In the genomic region with DNA sequence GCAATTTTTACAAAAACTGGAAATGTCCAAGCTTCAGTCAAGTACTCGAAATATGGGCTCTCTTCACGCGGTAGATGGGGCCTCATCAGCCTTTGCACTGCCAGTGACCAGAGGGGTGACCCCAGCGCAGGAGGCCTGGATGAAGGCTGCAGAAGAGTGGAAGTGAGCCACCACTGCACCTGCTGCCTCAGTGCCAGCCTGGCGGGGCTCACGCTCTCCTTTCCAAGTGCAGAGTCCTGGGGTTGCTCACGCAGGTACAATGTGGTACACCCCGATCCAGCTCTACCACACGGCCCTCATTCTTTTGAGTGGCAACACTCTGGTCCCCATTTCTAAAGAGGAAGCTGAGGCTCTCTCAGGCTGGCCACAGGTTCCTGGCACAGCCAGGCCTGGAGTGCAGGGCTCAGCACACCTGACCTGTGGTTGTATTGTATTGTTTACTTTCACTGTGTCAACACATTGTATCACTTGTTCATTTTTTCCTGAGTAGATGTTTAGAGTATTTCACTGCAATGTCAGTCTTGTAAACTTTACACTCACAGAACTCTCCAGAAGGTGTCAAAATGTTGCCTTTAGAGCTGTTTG, we compare ENCODE assay signal across 26 cellular contexts.
"Had no signal": no experiment of that assay in that cellular context is flagged by ENCODE, and none has a peak within 500 bp of the region (broad histone marks: within the 10 kb centered on the region; RNA-seq: fewer than 3 reads in every experiment).

No MANE protein-coding gene starts in this region.

- H3K27ac ChIP-seq: left lung, lower lobe of right lung, neural progenitor cell, ovary, right atrium auricular region, right lobe of liver, stomach, testis, thyroid gland, transverse colon, upper lobe of left lung, vagina had no signal

- H3K4me2 ChIP-seq: neural progenitor cell, smooth muscle cell had no signal

- H3K4me1 ChIP-seq: left lung, lower lobe of right lung, right lobe of liver, thyroid gland, transverse colon, vagina had no signal

- H3K4me3 ChIP-seq: left lung, lower lobe of right lung, neural progenitor cell, ovary, right atrium auricular region, right lobe of liver, smooth muscle cell, stomach, testis, thyroid gland, transverse colon, upper lobe of left lung, vagina had no signal

- ATAC-seq: left colon; left lung; lower lobe of right lung; natural killer cell; stimulated activated naive B cell treated with anti-CD40 and anti-IgM and Interleukin-4, amounts not matched to agents 10 μg/mL and 1 μg/mL and 100 μg/mL, for 72 hours; stimulated activated naive CD8-positive, alpha-beta T cell treated with anti-CD3 and anti-CD28 coated beads, Interleukin-15, Interleukin-2, amounts not matched to agents 100 U/mL and 50 U/mL, for 24 hours had no signal

- H3K9me3 ChIP-seq: lower lobe of right lung, ovary, right atrium auricular region, right lobe of liver, stomach, testis, thyroid gland, transverse colon, upper lobe of left lung, vagina had no signal

- FAIRE-seq: islet of Langerhans, kidney had no signal

- DNase-seq: immature natural killer cell; kidney; left colon; left lung; lower lobe of right lung; mammary epithelial cell; mesenchymal stem cell; naive B cell; natural killer cell; nephron progenitor cell; ovary; right lobe of liver; stimulated activated CD4-positive, alpha-beta T cell treated with anti-CD3 and anti-CD28 coated beads, Interleukin-1b, Interleukin-23, amount 100 ng/mL, for 48 hours; stimulated activated CD4-positive, alpha-beta T cell treated with anti-CD3 and anti-CD28 coated beads, Interleukin-4, amount 100 ng/mL, for 1 hour; stimulated activated naive B cell treated with anti-CD40 and anti-IgM and Interleukin-4, amounts not matched to agents 10 μg/mL and 1 μg/mL and 100 μg/mL, for 72 hours; stimulated activated naive CD8-positive, alpha-beta T cell treated with anti-CD3 and anti-CD28 coated beads, Interleukin-15, Interleukin-2, amounts not matched to agents 100 U/mL and 50 U/mL, for 24 hours; stomach; testis; thyroid gland; transverse colon; upper lobe of left lung had no signal

- H3K36me3 ChIP-seq: left lung, lower lobe of right lung, neural progenitor cell, ovary, right atrium auricular region, right lobe of liver, stomach, thyroid gland, transverse colon, upper lobe of left lung, vagina had no signal

- H3K9ac ChIP-seq: neural progenitor cell had no signal

- H2AFZ ChIP-seq: neural progenitor cell had no signal

- H3K27me3 ChIP-seq: neural progenitor cell, ovary, right atrium auricular region, right lobe of liver, testis, thyroid gland, upper lobe of left lung, vagina had no signal
